In the genomic region with DNA sequence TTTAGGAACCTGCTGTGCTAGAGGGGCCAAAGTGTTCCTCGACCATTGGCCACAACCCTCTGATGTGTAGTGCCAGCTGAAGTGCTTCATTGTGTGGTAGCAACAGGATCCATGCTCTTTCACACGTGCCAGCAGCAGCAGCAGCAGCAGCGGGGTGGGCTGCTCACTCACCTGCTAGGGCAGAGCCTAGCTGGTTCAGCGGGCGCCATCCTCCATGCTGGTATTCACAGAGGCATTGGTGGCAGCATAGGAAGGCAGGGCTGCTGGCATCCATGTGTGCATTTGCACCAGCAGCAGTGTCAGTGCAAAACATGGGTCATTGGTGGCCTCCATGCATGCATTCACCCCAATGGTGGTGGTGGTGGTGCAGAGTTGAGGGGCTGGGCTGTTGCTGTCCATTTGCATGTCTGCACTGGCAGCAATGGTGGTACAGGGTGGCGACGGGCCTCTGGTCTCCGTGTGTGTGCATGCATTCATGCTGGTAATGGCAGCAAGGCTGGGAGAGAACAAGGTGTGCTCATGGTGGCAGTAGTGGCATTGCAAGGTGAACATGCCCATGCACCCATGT, we compare ENCODE assay signal across 25 cellular contexts. TPM values are rescaled to one million over a fixed set of nuclear protein-coding genes. Genes with fewer than 3 reads are reported as not detected.
"Had no signal": no experiment of that assay in that cellular context is flagged by ENCODE, and none has a peak within 500 bp of the region (broad histone marks: within the 10 kb centered on the region; RNA-seq: fewer than 3 reads in every experiment).

No MANE protein-coding gene starts in this region.

- H3K4me3 ChIP-seq: adrenal gland, breast epithelium, SJSA1 had no signal

- H3K36me3 ChIP-seq: adrenal gland, breast epithelium, SJSA1 had no signal

- H3K9me3 ChIP-seq: adrenal gland, breast epithelium, SJSA1 had no signal

- H3K4me1 ChIP-seq: adrenal gland, breast epithelium had no signal

- H3K27ac ChIP-seq: adrenal gland, breast epithelium, SJSA1 had no signal

- ATAC-seq: activated CD4-positive, CD25-positive, alpha-beta regulatory T cell treated with anti-CD3 and anti-CD28 coated beads, Interleukin-2, amount 50 U/mL, for 24 hours; activated CD8-positive, alpha-beta T cell treated with anti-CD3 and anti-CD28 coated beads, Interleukin-2, amount 10 ng/mL, durations not matched to agents 7 days and 5 days; Panc1 had no signal

- H3K27me3 ChIP-seq: adrenal gland, breast epithelium, SJSA1 had no signal

- DNase-seq: activated CD4-positive, alpha-beta T cell treated with anti-CD3 and anti-CD28 coated beads for 4 hours; activated CD4-positive, alpha-beta T cell treated with anti-CD3 and anti-CD28 coated beads, Interleukin-2, amount 50 U/mL, for 4 hours; activated CD8-positive, alpha-beta memory T cell treated with anti-CD3 and anti-CD28 coated beads, Interleukin-2, amount 50 U/mL, for 48 hours; activated CD8-positive, alpha-beta T cell treated with anti-CD3 and anti-CD28 coated beads, Interleukin-2, amount 10 ng/mL, durations not matched to agents 7 days and 5 days; activated naive CD4-positive, alpha-beta T cell treated with anti-CD3 and anti-CD28 coated beads, Interleukin-2, amount 50 U/mL, for 16 hours; activated naive CD8-positive, alpha-beta T cell treated with anti-CD3 and anti-CD28 coated beads, Interleukin-2, amount 10 ng/mL, durations not matched to agents 7 days and 5 days; activated T-cell treated with anti-CD3 and anti-CD28 coated beads, Interleukin-2, amount 50 U/mL, for 1 hour; adrenal gland; Kasumi-1; KBM-7; NCI-H1048; NCI-H1694; NCI-H2029; NCI-H2107; NCI-H345; NCI-H510A; NCI-H69; NK-92 treated with Interleukin-12 subunit alpha and Interleukin-12 subunit beta, amount 100 ng/mL, for 24 hours; OCI-M1; RPMI8226; SHP77 had no signal

RNA-seq across cellular contexts. Expression of gene TINAG, which starts 13.2 kb away (rescaled TPM):
- total RNA-seq: activated CD8-positive, alpha-beta T cell treated with anti-CD3 and anti-CD28 coated beads, Interleukin-2, amount 10 ng/mL, durations not matched to agents 7 days and 5 days; activated naive CD8-positive, alpha-beta T cell treated with anti-CD3 and anti-CD28 coated beads, Interleukin-2, amount 10 ng/mL, durations not matched to agents 7 days and 5 days; adrenal gland; breast epithelium; SJSA1 had no signal
- polyA plus RNA-seq: adrenal gland had no signal
